Comparison of ENCODE assay signal across 1 cellular context in the genomic region with DNA sequence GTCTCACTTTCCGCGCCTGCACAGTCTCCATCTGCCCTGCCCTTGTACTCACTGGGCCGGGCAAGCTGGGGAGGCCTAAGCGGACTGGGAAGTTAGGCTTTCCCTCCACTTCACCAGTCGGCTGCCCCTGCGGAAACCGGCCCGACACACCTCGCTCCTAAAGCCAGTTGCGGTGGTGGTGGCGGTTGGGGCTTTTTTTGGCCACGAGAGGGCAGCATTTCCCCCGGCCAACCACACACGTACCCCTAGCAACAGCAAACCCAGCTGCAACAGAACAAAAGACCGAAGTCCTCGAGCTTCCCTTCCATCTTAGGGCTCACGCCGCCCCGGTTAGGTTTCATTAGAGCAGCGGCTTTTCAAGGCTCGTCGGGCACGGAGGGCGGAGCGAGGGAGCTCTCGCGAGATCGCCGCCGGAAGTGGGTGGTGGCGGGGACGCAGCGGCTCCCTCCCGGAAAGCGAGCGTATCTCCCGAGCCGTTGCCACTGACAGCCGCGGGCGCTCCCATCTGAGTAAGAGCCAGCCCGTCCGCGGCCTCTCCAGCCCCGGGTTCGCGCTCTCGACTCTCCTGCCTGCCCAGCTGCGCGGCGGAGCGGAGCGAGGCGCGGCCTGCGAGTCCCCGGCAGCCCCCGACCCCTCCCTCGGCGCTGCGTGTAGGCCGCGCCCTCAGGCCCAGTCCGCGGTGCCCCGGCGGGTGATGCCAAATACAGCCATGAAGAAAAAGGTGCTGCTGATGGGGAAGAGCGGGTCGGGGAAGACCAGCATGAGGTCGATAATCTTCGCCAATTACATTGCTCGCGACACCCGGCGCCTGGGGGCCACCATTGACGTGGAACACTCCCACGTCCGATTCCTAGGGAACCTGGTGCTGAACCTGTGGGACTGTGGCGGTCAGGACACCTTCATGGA.
TF ChIP-seq lines count a peak whose summit lies in the region.

RRAGA (plus strand) TSS at position 462 of the 906 bp plus-strand sequence; CDS start at position 695, 233 bp downstream.

TF ChIP-seq in HepG2, 621 proteins besides CTCF, POLR2A, EP300 and RAD21 (continued from another document and continues in another):
- TF ChIP-seq HINFP (CRISPR knock-in tag; IDR thresholded peaks at IDR 0.05; ENCODE audit: low read depth) (0 out of 2 replicates have a peak, but pooled peaks have one; percentile 53), TEF (CRISPR knock-in tag; IDR thresholded peaks at IDR 0.05) (0 out of 2 replicates have a peak, but pooled peaks have one; percentile 73), RFX3 (CRISPR knock-in tag; IDR thresholded peaks at IDR 0.05) (peak; percentile 73), ZFP36 (IDR thresholded peaks at IDR 0.05; ENCODE audit: borderline replicate concordance, low read depth, low read length, partially characterized antibody) (no peak), ZNF232 (CRISPR knock-in tag; IDR thresholded peaks at IDR 0.05; ENCODE audit: borderline replicate concordance) (peak; percentile 56; the same call in 1 of the 2 replicates), ZNF10 (CRISPR knock-in tag; IDR thresholded peaks at IDR 0.05; ENCODE audit: borderline replicate concordance, low read depth) (no peak), FOXO1 (CRISPR knock-in tag; IDR thresholded peaks at IDR 0.05) (no peak), ZNF367 (CRISPR knock-in tag; IDR thresholded peaks at IDR 0.05; ENCODE audit: borderline replicate concordance) (no peak), RFX5 (IDR thresholded peaks at IDR 0.05; ENCODE audit: low read depth, low read length) (peak; percentile 81), MTF2 (CRISPR knock-in tag; IDR thresholded peaks at IDR 0.05; ENCODE audit: borderline replicate concordance) (no peak; the same call in 1 of the 2 replicates), FOXA1 (IDR thresholded peaks at IDR 0.05) (no peak), FOXA1 (CRISPR knock-in tag; IDR thresholded peaks at IDR 0.05) (peak; percentile 34; the same call in 1 of the 2 replicates), HNF4A (CRISPR knock-in tag; IDR thresholded peaks at IDR 0.05) (peak; percentile 84), ZNF101 (CRISPR knock-in tag; IDR thresholded peaks at IDR 0.05; ENCODE audit: borderline replicate concordance, low read depth) (no peak), ZMAT3 (CRISPR knock-in tag; conservative IDR thresholded peaks at IDR 0.05) (peak; percentile 71), TGIF2 (CRISPR knock-in tag; IDR thresholded peaks at IDR 0.05) (no peak; the same call in none of the 2 replicates), NFKBIZ (CRISPR knock-in tag; IDR thresholded peaks at IDR 0.05) (no peak), GABPA (IDR thresholded peaks at IDR 0.05; ENCODE audit: low read depth, low read length) (peak; percentile 75), GABPA (CRISPR knock-in tag; IDR thresholded peaks at IDR 0.05; ENCODE audit: low read depth) (peak; percentile 92), ZNF264 (CRISPR knock-in tag; IDR thresholded peaks at IDR 0.05) (0 out of 2 replicates have a peak, but pooled peaks have one; percentile 41), XRCC5 (optimal IDR thresholded peaks at IDR 0.05; ENCODE audit: low read length) (peak; percentile 79), ZNF496 (CRISPR knock-in tag; IDR thresholded peaks at IDR 0.05; ENCODE audit: insufficient replicate concordance) (no peak), ZNF83 (CRISPR knock-in tag; IDR thresholded peaks at IDR 0.05; ENCODE audit: borderline replicate concordance) (peak; percentile 32; the same call in 1 of the 2 replicates), ONECUT2 (CRISPR knock-in tag; IDR thresholded peaks at IDR 0.05) (no peak), FOXA3 (CRISPR knock-in tag; IDR thresholded peaks at IDR 0.05) (peak; percentile 76), HMGA1 (CRISPR knock-in tag; conservative IDR thresholded peaks at IDR 0.05) (no peak), NFYB (CRISPR knock-in tag; IDR thresholded peaks at IDR 0.05) (no peak; the same call in 1 of the 2 replicates), CCAR2 (optimal IDR thresholded peaks at IDR 0.05; ENCODE audit: low read depth, low read length) (no peak), ZNF331 (CRISPR knock-in tag; IDR thresholded peaks at IDR 0.05) (peak; percentile 84), NR2C2 (CRISPR knock-in tag; IDR thresholded peaks at IDR 0.05; ENCODE audit: borderline replicate concordance) (peak; percentile 60; the same call in 1 of the 2 replicates), ZNF790 (CRISPR knock-in tag; IDR thresholded peaks at IDR 0.05; ENCODE audit: borderline replicate concordance) (peak; percentile 89; the same call in 1 of the 2 replicates), GTF3A (CRISPR knock-in tag; conservative IDR thresholded peaks at IDR 0.05) (no peak), DMTF1 (CRISPR knock-in tag; IDR thresholded peaks at IDR 0.05) (no peak), PPARG (CRISPR knock-in tag; conservative IDR thresholded peaks at IDR 0.05) (0 out of 2 replicates have a peak, but pooled peaks have one; percentile 12), PCBP2 (optimal IDR thresholded peaks at IDR 0.05; ENCODE audit: low read depth, low read length, poor library complexity, severe bottlenecking) (no peak), ZNF274 (CRISPR knock-in tag; IDR thresholded peaks at IDR 0.05) (no peak; the same call in none of the 2 replicates), ZBTB10 (CRISPR knock-in tag; IDR thresholded peaks at IDR 0.05; ENCODE audit: borderline replicate concordance) (no peak), ZNF674 (CRISPR knock-in tag; IDR thresholded peaks at IDR 0.05; ENCODE audit: low read depth) (no peak), CC2D1A (CRISPR knock-in tag; IDR thresholded peaks at IDR 0.05) (no peak), ZNF562 (CRISPR knock-in tag; IDR thresholded peaks at IDR 0.05; ENCODE audit: borderline replicate concordance) (no peak)
- TF ChIP-seq, protein P1, sequence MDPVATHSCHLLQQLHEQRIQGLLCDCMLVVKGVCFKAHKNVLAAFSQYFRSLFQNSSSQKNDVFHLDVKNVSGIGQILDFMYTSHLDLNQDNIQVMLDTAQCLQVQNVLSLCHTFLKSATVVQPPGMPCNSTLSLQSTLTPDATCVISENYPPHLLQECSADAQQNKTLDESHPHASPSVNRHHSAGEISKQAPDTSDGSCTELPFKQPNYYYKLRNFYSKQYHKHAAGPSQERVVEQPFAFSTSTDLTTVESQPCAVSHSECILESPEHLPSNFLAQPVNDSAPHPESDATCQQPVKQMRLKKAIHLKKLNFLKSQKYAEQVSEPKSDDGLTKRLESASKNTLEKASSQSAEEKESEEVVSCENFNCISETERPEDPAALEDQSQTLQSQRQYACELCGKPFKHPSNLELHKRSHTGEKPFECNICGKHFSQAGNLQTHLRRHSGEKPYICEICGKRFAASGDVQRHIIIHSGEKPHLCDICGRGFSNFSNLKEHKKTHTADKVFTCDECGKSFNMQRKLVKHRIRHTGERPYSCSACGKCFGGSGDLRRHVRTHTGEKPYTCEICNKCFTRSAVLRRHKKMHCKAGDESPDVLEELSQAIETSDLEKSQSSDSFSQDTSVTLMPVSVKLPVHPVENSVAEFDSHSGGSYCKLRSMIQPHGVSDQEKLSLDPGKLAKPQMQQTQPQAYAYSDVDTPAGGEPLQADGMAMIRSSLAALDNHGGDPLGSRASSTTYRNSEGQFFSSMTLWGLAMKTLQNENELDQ (CRISPR knock-in tag; IDR thresholded peaks at IDR 0.05; ENCODE audit: borderline replicate concordance) = 0 out of 2 replicates have a peak, but pooled peaks have one; percentile 48
- TF ChIP-seq, protein P2, sequence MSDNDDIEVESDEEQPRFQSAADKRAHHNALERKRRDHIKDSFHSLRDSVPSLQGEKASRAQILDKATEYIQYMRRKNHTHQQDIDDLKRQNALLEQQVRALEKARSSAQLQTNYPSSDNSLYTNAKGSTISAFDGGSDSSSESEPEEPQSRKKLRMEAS (IDR thresholded peaks at IDR 0.05) = peak; percentile 86
- TF ChIP-seq, protein P3, sequence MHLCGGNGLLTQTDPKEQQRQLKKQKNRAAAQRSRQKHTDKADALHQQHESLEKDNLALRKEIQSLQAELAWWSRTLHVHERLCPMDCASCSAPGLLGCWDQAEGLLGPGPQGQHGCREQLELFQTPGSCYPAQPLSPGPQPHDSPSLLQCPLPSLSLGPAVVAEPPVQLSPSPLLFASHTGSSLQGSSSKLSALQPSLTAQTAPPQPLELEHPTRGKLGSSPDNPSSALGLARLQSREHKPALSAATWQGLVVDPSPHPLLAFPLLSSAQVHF (CRISPR knock-in tag; IDR thresholded peaks at IDR 0.05) = no peak
- TF ChIP-seq, protein P4, sequence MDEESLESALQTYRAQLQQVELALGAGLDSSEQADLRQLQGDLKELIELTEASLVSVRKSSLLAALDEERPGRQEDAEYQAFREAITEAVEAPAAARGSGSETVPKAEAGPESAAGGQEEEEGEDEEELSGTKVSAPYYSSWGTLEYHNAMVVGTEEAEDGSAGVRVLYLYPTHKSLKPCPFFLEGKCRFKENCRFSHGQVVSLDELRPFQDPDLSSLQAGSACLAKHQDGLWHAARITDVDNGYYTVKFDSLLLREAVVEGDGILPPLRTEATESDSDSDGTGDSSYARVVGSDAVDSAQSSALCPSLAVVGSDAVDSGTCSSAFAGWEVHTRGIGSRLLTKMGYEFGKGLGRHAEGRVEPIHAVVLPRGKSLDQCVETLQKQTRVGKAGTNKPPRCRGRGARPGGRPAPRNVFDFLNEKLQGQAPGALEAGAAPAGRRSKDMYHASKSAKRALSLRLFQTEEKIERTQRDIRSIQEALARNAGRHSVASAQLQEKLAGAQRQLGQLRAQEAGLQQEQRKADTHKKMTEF (CRISPR knock-in tag; IDR thresholded peaks at IDR 0.05) = peak; percentile 90
- TF ChIP-seq, protein P5, sequence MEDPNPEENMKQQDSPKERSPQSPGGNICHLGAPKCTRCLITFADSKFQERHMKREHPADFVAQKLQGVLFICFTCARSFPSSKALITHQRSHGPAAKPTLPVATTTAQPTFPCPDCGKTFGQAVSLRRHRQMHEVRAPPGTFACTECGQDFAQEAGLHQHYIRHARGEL (CRISPR knock-in tag; IDR thresholded peaks at IDR 0.05) = no peak
